Comparison of ENCODE assay signal across 14 cellular contexts in the genomic region with DNA sequence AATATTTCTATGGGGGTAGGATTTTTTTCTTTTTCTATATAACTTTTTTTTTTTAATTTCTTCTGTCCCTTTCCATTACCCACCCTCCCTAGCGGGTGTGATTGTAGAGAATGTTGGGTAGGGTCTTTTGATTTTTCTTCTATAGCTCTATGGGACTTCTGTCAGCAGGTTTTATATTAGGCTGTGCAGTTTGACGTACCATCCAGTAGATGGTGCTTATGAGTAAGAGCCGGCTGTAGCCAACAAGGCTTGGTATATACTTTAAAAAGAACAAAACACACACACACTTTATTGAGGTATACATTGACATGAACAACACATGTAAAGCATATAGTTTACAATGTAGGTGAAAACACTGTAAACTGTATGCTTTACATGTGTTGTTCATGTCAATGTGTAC.
DNase-seq lines count a peak whose midpoint lies in the region; ATAC-seq and TF ChIP-seq lines count a peak whose summit lies in the region.
"Had no signal": no experiment of that assay in that cellular context is flagged by ENCODE, and none has a peak within 500 bp of the region (broad histone marks: within the 10 kb centered on the region; RNA-seq: fewer than 3 reads in every experiment).

No MANE protein-coding gene starts in this region.

- DNase-seq in NOMO-1 treated with DMSO at 0.1 percent for 48 hours (lab: John Stamatoyannopoulos, UW; ENCODE audit: unreplicated experiment) (peak; percentile 14), NOMO-1 treated with dmso at 0.1 percent for 144 hours (lab: John Stamatoyannopoulos, UW; ENCODE audit: unreplicated experiment) (no peak), choroid plexus epithelial cell (ENCODE audit: low read depth) (peak; percentile 13), psoas muscle (no peak), ecto neural progenitor cell (ENCODE audit: low spot score) (no peak), NCI-H2029 treated with DMSO at 0.1 percent for 48 hours (lab: John Stamatoyannopoulos, UW) (no peak)
- DNase-seq in natural killer cell treated with Interleukin-12 subunit alpha and Interleukin-12 subunit beta and Interleukin-15 and Interleukin-18, amount 100 ng/mL, for 72 hours (ENCODE audit: low spot score), result no peak
- DNase-seq: cerebellar nuclear complex; GOT3; NCI-H345; stimulated activated CD4-positive, alpha-beta T cell treated with anti-CD3 and anti-CD28 coated beads, Interleukin-1b, Interleukin-23, amount 100 ng/mL, for 48 hours had no signal

- H3K27me3 ChIP-seq in KMS-11 (ENCODE audit: insufficient read depth, low read depth), result no peaks in the 10 kb centered on the region
- no peaks in the 10 kb centered on the region for H3K27me3 ChIP-seq in psoas muscle (ENCODE audit: insufficient read depth in 3 of 3, low read length in 2 of 3)

- H3K27ac ChIP-seq in KMS-11, result no peak overlapping the region
- no peak overlapping the region for H3K27ac ChIP-seq in psoas muscle
- H3K27ac ChIP-seq: BLaER1 treated with 17β-estradiol and CSF1 and Interleukin-3, amounts not matched to agents 10 nM and 100 nM had no signal

- TF ChIP-seq CTCF in KMS-11 (conservative IDR thresholded peaks at IDR 0.05; ENCODE audit: low read depth, low read length) (peak; percentile 55), choroid plexus epithelial cell (conservative IDR thresholded peaks at IDR 0.05; ENCODE audit: low read depth, low read length) (peak; percentile 43), psoas muscle (IDR thresholded peaks at IDR 0.05) (peak; percentile 33)

- H3K36me3 Mint-ChIP-seq in natural killer cell treated with Interleukin-12 subunit alpha and Interleukin-12 subunit beta and Interleukin-15 and Interleukin-18, amount 100 ng/mL, for 72 hours, result no peaks in the 10 kb centered on the region

- H3K27me3 Mint-ChIP-seq in natural killer cell treated with Interleukin-12 subunit alpha and Interleukin-12 subunit beta and Interleukin-15 and Interleukin-18, amount 100 ng/mL, for 72 hours, result no peaks in the 10 kb centered on the region

- no peaks in the 10 kb centered on the region for H3K9me3 Mint-ChIP-seq in natural killer cell treated with Interleukin-12 subunit alpha and Interleukin-12 subunit beta and Interleukin-15 and Interleukin-18, amount 100 ng/mL, for 72 hours
- H3K9me3 Mint-ChIP-seq: T-helper 2 cell treated with Interferon-gamma antibody and Interleukin-4, amounts not matched to agents 5 μg/mL and 100 μg/mL, for 36 hours had no signal

- no peak overlapping the region for H3K4me3 ChIP-seq in KMS-11 (IDR thresholded peaks at IDR 0.05; ENCODE audit: insufficient read depth, low read depth, low read length)
- H3K4me3 ChIP-seq in choroid plexus epithelial cell (ENCODE audit: low read depth, low read length), result no peak overlapping the region
- H3K4me3 ChIP-seq in psoas muscle, result no peak overlapping the region
- H3K4me3 ChIP-seq: BLaER1 treated with 17β-estradiol and CSF1 and Interleukin-3, amounts not matched to agents 10 nM and 100 nM had no signal

- H3K27ac Mint-ChIP-seq in natural killer cell treated with Interleukin-12 subunit alpha and Interleukin-12 subunit beta and Interleukin-15 and Interleukin-18, amount 100 ng/mL, for 72 hours, result no peak overlapping the region
- H3K27ac Mint-ChIP-seq: T-helper 2 cell treated with Interferon-gamma antibody and Interleukin-4, amounts not matched to agents 5 μg/mL and 100 μg/mL, for 36 hours had no signal

- 50 to 57% (median 55%) methylated on average over 3 of the region's 3 CpGs for WGBS in psoas muscle, 3 donors

- intact Hi-C loops in psoas muscle (cut with DNase I), result no loop called here

- H3K4me1 Mint-ChIP-seq in natural killer cell treated with Interleukin-12 subunit alpha and Interleukin-12 subunit beta and Interleukin-15 and Interleukin-18, amount 100 ng/mL, for 72 hours (ENCODE audit: low read depth in 2 of 2), result no peaks in the 10 kb centered on the region

- H3K4me3 Mint-ChIP-seq in natural killer cell treated with Interleukin-12 subunit alpha and Interleukin-12 subunit beta and Interleukin-15 and Interleukin-18, amount 100 ng/mL, for 72 hours, result no peak overlapping the region
- H3K4me3 Mint-ChIP-seq: T-helper 2 cell treated with Interferon-gamma antibody and Interleukin-4, amounts not matched to agents 5 μg/mL and 100 μg/mL, for 36 hours had no signal

- H3K9ac ChIP-seq in KMS-11, result no peak overlapping the region
- H3K9ac ChIP-seq: BLaER1 treated with 17β-estradiol and CSF1 and Interleukin-3, amounts not matched to agents 10 nM and 100 nM had no signal

- H3K4me2 ChIP-seq in KMS-11, result no peak overlapping the region
- H3K4me2 ChIP-seq: BLaER1 treated with 17β-estradiol and CSF1 and Interleukin-3, amounts not matched to agents 10 nM and 100 nM had no signal

- no peak for ATAC-seq in psoas muscle
- no peak for ATAC-seq in natural killer cell treated with Interleukin-12 subunit alpha and Interleukin-12 subunit beta and Interleukin-15 and Interleukin-18, amount 100 ng/mL, for 72 hours

- peaks cover 2% of the 10 kb centered on the region for H3K9me3 ChIP-seq in psoas muscle

- H3K4me1 ChIP-seq in KMS-11 (ENCODE audit: low read depth, poor library complexity, severe bottlenecking), result no peaks in the 10 kb centered on the region
- no peaks in the 10 kb centered on the region for H3K4me1 ChIP-seq in psoas muscle
- H3K4me1 ChIP-seq: BLaER1 treated with 17β-estradiol and CSF1 and Interleukin-3, amounts not matched to agents 10 nM and 100 nM had no signal

- H3K36me3 ChIP-seq in KMS-11 (ENCODE audit: insufficient read depth) (no peaks in the 10 kb centered on the region), psoas muscle (ENCODE audit: insufficient read depth in 1 of 2, low read depth in 1 of 2) (no peaks in the 10 kb centered on the region)
- H3K36me3 ChIP-seq: BLaER1 treated with 17β-estradiol and CSF1 and Interleukin-3, amounts not matched to agents 10 nM and 100 nM had no signal

- H4K20me1 ChIP-seq in KMS-11 (ENCODE audit: insufficient read depth), result no peaks in the 10 kb centered on the region
- H4K20me1 ChIP-seq: BLaER1 treated with 17β-estradiol and CSF1 and Interleukin-3, amounts not matched to agents 10 nM and 100 nM had no signal

- H3K79me2 ChIP-seq in KMS-11 (ENCODE audit: insufficient read depth, low read depth), result no peaks in the 10 kb centered on the region

- H2AFZ ChIP-seq in KMS-11 (ENCODE audit: low read depth), result no peak overlapping the region

Comparison
In these comparisons a context has a peak if more than half of its experiments do, and no peak if none do; other contexts are left out.
1. DNase-seq: peak in NOMO-1 treated with DMSO at 0.1 percent for 48 hours (single experiment) and choroid plexus epithelial cell (single experiment); none in NOMO-1 treated with dmso at 0.1 percent for 144 hours (single experiment), psoas muscle (0 of 2), ecto neural progenitor cell (single experiment), natural killer cell treated with Interleukin-12 subunit alpha and Interleukin-12 subunit beta and Interleukin-15 and Interleukin-18, amount 100 ng/mL, for 72 hours (single experiment) and NCI-H2029 treated with DMSO at 0.1 percent for 48 hours (single experiment).
2. Peak in every context shown above with its lines, with median percentiles within 50 percentile points of each other: CTCF ChIP-seq.